ENCODE assay signal across 21 cellular contexts in genomic region chr6:13600036-13600435, GRCh38. TPM values are rescaled to one million over a fixed set of nuclear protein-coding genes. Genes with fewer than 3 reads are reported as not detected.
DNase-seq lines count a peak whose midpoint lies in the region; ATAC-seq, FAIRE-seq and TF ChIP-seq lines count a peak whose summit lies in the region.
"Had no signal": no experiment of that assay in that cellular context is flagged by ENCODE, and none has a peak within 500 bp of the region (broad histone marks: within the 10 kb centered on the region; RNA-seq: fewer than 3 reads in every experiment).

No MANE protein-coding gene starts in this region.

- no peak overlapping the region for H3K27ac ChIP-seq in IMR-90 (ENCODE audit: insufficient read depth, low read length)
- no peak overlapping the region for H3K27ac ChIP-seq in astrocyte (ENCODE audit: low read depth, low read length)
- H3K27ac ChIP-seq in mesenchymal stem cell (ENCODE audit: low read length, poor library complexity, severe bottlenecking) = no peak overlapping the region
- H3K27ac ChIP-seq in naive thymus-derived CD4-positive, alpha-beta T cell (ENCODE audit: low read depth, low read length) = no peak overlapping the region
- H3K27ac ChIP-seq in ovary = no peak overlapping the region
- H3K27ac ChIP-seq: 22Rv1; A549; BLaER1 treated with 17β-estradiol and CSF1 and Interleukin-3, amounts not matched to agents 10 nM and 100 nM; C4-2B had no signal

- no peaks in the 10 kb centered on the region for H3K27me3 Mint-ChIP-seq in astrocyte (ENCODE audit: low read depth, unreplicated experiment)
- H3K27me3 Mint-ChIP-seq in naive thymus-derived CD4-positive, alpha-beta T cell = no peaks in the 10 kb centered on the region
- H3K27me3 Mint-ChIP-seq: B cell; CD4-positive, alpha-beta T cell had no signal

- no peak overlapping the region for H2BK12ac ChIP-seq in mesenchymal stem cell (ENCODE audit: low read length in 2 of 2)

- H2BK120ac ChIP-seq in IMR-90 (ENCODE audit: low read depth, low read length) (no peak overlapping the region), mesenchymal stem cell (ENCODE audit: low read depth, low read length) (no peak overlapping the region)

- H2AFZ ChIP-seq in IMR-90 (replicated peaks; ENCODE audit: low read length, poor library complexity) = no peak overlapping the region
- H2AFZ ChIP-seq in astrocyte (ENCODE audit: low read depth, low read length) = no peak overlapping the region
- H2AFZ ChIP-seq in mesenchymal stem cell (ENCODE audit: low read depth, low read length) = no peak overlapping the region

- TF ChIP-seq POLR2A in IMR-90 (IDR thresholded peaks at IDR 0.05; ENCODE audit: low read depth, low read length) = no peak
- TF ChIP-seq POLR2A in ovary (IDR thresholded peaks at IDR 0.05) = no peak

- ATAC-seq in IMR-90 (ENCODE audit: low read depth) (0 out of 2 replicates have a peak, but pooled peaks have one; percentile 24), GM21717 (IDR thresholded peaks at IDR 0.05; ENCODE audit: unreplicated experiment) (no peak)
- no peak for ATAC-seq in naive thymus-derived CD4-positive, alpha-beta T cell
- ATAC-seq: A549; CD8-positive, alpha-beta T cell had no signal

- no peak for TF ChIP-seq EP300 in ovary (IDR thresholded peaks at IDR 0.05)

- peaks cover 18% of the 10 kb centered on the region for H3K36me3 Mint-ChIP-seq in astrocyte (ENCODE audit: low read depth, unreplicated experiment)
- H3K36me3 Mint-ChIP-seq in naive thymus-derived CD4-positive, alpha-beta T cell = peaks cover 7 to 49% (median 26%) of the 10 kb centered on the region in 5 donors

- no peak overlapping the region for H3K4me3 Mint-ChIP-seq in astrocyte (ENCODE audit: unreplicated experiment)
- H3K4me3 Mint-ChIP-seq in naive thymus-derived CD4-positive, alpha-beta T cell = no peak overlapping the region
- H3K4me3 Mint-ChIP-seq: B cell; CD4-positive, alpha-beta T cell; CD8-positive, alpha-beta T cell had no signal

- H2AK9ac ChIP-seq in IMR-90 (replicated peaks; ENCODE audit: low read depth, low read length, poor library complexity) = no peak overlapping the region

- H2BK5ac ChIP-seq in IMR-90 (ENCODE audit: low read depth, low read length, poor library complexity, severe bottlenecking) (no peak overlapping the region), mesenchymal stem cell (ENCODE audit: low read depth, low read length, poor library complexity, severe bottlenecking) (no peak overlapping the region)

- no peaks in the 10 kb centered on the region for H4K20me1 ChIP-seq in IMR-90 (ENCODE audit: insufficient read depth, low read length)
- H4K20me1 ChIP-seq in astrocyte (ENCODE audit: insufficient read depth, low read length) = no peaks in the 10 kb centered on the region
- H4K20me1 ChIP-seq: BLaER1 treated with 17β-estradiol and CSF1 and Interleukin-3, amounts not matched to agents 10 nM and 100 nM had no signal

- H4K8ac ChIP-seq in IMR-90 (ENCODE audit: low read depth in 2 of 2, low read length in 2 of 2) = no peak overlapping the region
- no peak overlapping the region for H4K8ac ChIP-seq in mesenchymal stem cell (ENCODE audit: low read length)

- peaks cover 12% of the 10 kb centered on the region; the same call in 1 of the 2 replicates for H3K36me3 ChIP-seq in IMR-90 (ENCODE audit: control insufficient read depth, insufficient read depth, low read length)
- H3K36me3 ChIP-seq in astrocyte (ENCODE audit: insufficient read depth, low read length) = peaks cover 5% of the 10 kb centered on the region
- H3K36me3 ChIP-seq in mesenchymal stem cell (ENCODE audit: control insufficient read depth in 1 of 2, insufficient read depth in 2 of 2, low read depth in 1 of 2, low read length in 2 of 2) = peaks cover 16 to 64% of the 10 kb centered on the region in 2 experiments
- peaks cover 4 to 54% (median 6%) of the 10 kb centered on the region in 3 experiments for H3K36me3 ChIP-seq in naive thymus-derived CD4-positive, alpha-beta T cell (ENCODE audit: control insufficient read depth in 2 of 3, insufficient read depth in 3 of 3, low read length in 3 of 3)
- no peaks in the 10 kb centered on the region for H3K36me3 ChIP-seq in ovary

- H3K79me2 ChIP-seq in astrocyte (ENCODE audit: insufficient read depth, low read length) = no peaks in the 10 kb centered on the region

- FAIRE-seq in astrocyte (lab: Jason Lieb, UNC) = no peak
- FAIRE-seq: A549, G401.6, GM12891, GM19239 had no signal

- H2BK20ac ChIP-seq in IMR-90 (ENCODE audit: low read depth, low read length) = no peak overlapping the region

- H2AK5ac ChIP-seq in IMR-90 (ENCODE audit: low read depth, low read length) = no peak overlapping the region
- H2AK5ac ChIP-seq in mesenchymal stem cell (ENCODE audit: low read length, severe bottlenecking) = no peak overlapping the region

- H3K56ac ChIP-seq in IMR-90 (ENCODE audit: extremely low read depth, insufficient read depth, low read length) = no peak overlapping the region

- H3K79me1 ChIP-seq in IMR-90 (ENCODE audit: low read depth in 1 of 2, low read length in 2 of 2) = no peaks in the 10 kb centered on the region
- H3K79me1 ChIP-seq in mesenchymal stem cell (replicated peaks; ENCODE audit: low read length, poor library complexity, severe bottlenecking) = no peaks in the 10 kb centered on the region

- no peak overlapping the region for H3K23ac ChIP-seq in IMR-90 (ENCODE audit: low read depth, low read length)
- no peak overlapping the region for H3K23ac ChIP-seq in mesenchymal stem cell (ENCODE audit: low read length in 2 of 2)

- no peaks in the 10 kb centered on the region for H3K4me1 ChIP-seq in IMR-90 (ENCODE audit: control insufficient read depth, insufficient read depth, low read length)
- H3K4me1 ChIP-seq in astrocyte (ENCODE audit: insufficient read depth, low read length) = no peaks in the 10 kb centered on the region
- peaks cover 1% of the 10 kb centered on the region for H3K4me1 ChIP-seq in mesenchymal stem cell (ENCODE audit: control insufficient read depth, insufficient read depth, low read depth, low read length)
- no peaks in the 10 kb centered on the region for H3K4me1 ChIP-seq in naive thymus-derived CD4-positive, alpha-beta T cell (ENCODE audit: control insufficient read depth in 2 of 2, insufficient read depth in 2 of 2, low read length in 2 of 2)
- no peaks in the 10 kb centered on the region for H3K4me1 ChIP-seq in ovary (ENCODE audit: insufficient read depth)
- H3K4me1 ChIP-seq: A549; BLaER1 treated with 17β-estradiol and CSF1 and Interleukin-3, amounts not matched to agents 10 nM and 100 nM had no signal

- H3K27ac Mint-ChIP-seq in astrocyte (ENCODE audit: unreplicated experiment) = no peak overlapping the region
- H3K27ac Mint-ChIP-seq in naive thymus-derived CD4-positive, alpha-beta T cell = no peak overlapping the region
- H3K27ac Mint-ChIP-seq: B cell; CD4-positive, alpha-beta T cell; CD8-positive, alpha-beta T cell had no signal

- H3K9me3 Mint-ChIP-seq in astrocyte (ENCODE audit: unreplicated experiment) = no peaks in the 10 kb centered on the region
- no peaks in the 10 kb centered on the region for H3K9me3 Mint-ChIP-seq in naive thymus-derived CD4-positive, alpha-beta T cell
- H3K9me3 Mint-ChIP-seq: CD4-positive, alpha-beta T cell; CD8-positive, alpha-beta T cell had no signal

- no peaks in the 10 kb centered on the region for H3K9me1 ChIP-seq in IMR-90 (ENCODE audit: insufficient read depth, low read length)

- no peak overlapping the region for H3K18ac ChIP-seq in IMR-90 (ENCODE audit: low read depth, low read length)
- no peak overlapping the region for H3K18ac ChIP-seq in mesenchymal stem cell (ENCODE audit: low read depth in 1 of 2, low read length in 2 of 2)

- BruUV-seq in IMR-90 (replicated peaks; lab: Mats Ljungman, UMichigan) = no TSS peak

- H3K4ac ChIP-seq in IMR-90 (ENCODE audit: low read depth, low read length) (no peak overlapping the region), mesenchymal stem cell (ENCODE audit: low read depth in 1 of 2, low read length in 2 of 2) (no peak overlapping the region)

- H3K4me3 ChIP-seq in IMR-90 (ENCODE audit: insufficient read depth, low read depth, low read length) (no peak overlapping the region), astrocyte (ENCODE audit: insufficient read depth, low read depth, low read length) (no peak overlapping the region), mesenchymal stem cell (ENCODE audit: insufficient read depth in 1 of 2, low read depth in 1 of 2, low read length in 2 of 2) (no peak overlapping the region), ovary (no peak overlapping the region)
- H3K4me3 ChIP-seq in naive thymus-derived CD4-positive, alpha-beta T cell (ENCODE audit: low read length) = no peak overlapping the region
- H3K4me3 ChIP-seq: A549; BLaER1 treated with 17β-estradiol and CSF1 and Interleukin-3, amounts not matched to agents 10 nM and 100 nM had no signal

- CTCF ChIA-PET in IMR-90 (lab: Yijun Ruan, JAX) = no interaction called here
- CTCF ChIA-PET in naive thymus-derived CD4-positive, alpha-beta T cell (lab: Charles Lee) = no interaction called here

- no peak overlapping the region for H4K91ac ChIP-seq in IMR-90 (ENCODE audit: insufficient read depth, low read depth, low read length)
- no peak overlapping the region for H4K91ac ChIP-seq in mesenchymal stem cell (ENCODE audit: low read length)

- 75% methylated on average over 2 of the region's 6 CpGs; no CpG with 5 or more reads in 1 of the 2 experiments for WGBS in IMR-90 (ENCODE audit: extremely low coverage in 2 of 2, insufficient read length in 1 of 2), 2 experiments
- 62% methylated on average over 4 of the region's 6 CpGs for WGBS in mesenchymal stem cell
- WGBS in ovary, 3 donors = 93 to 94% (median 94%) methylated on average over 6 of the region's 6 CpGs

- H3K27me3 ChIP-seq in IMR-90 (ENCODE audit: control insufficient read depth, insufficient read depth, low read length) (no peaks in the 10 kb centered on the region), astrocyte (ENCODE audit: insufficient read depth, low read length) (no peaks in the 10 kb centered on the region), mesenchymal stem cell (ENCODE audit: control insufficient read depth in 1 of 2, insufficient read depth in 1 of 2, low read length in 2 of 2) (no peaks in the 10 kb centered on the region), ovary (no peaks in the 10 kb centered on the region)
- no peaks in the 10 kb centered on the region for H3K27me3 ChIP-seq in naive thymus-derived CD4-positive, alpha-beta T cell (ENCODE audit: control insufficient read depth in 2 of 2, insufficient read depth in 2 of 2, low read length in 2 of 2)
- H3K27me3 ChIP-seq: BLaER1 treated with 17β-estradiol and CSF1 and Interleukin-3, amounts not matched to agents 10 nM and 100 nM had no signal

- TF ChIP-seq CTCF in IMR-90 (conservative IDR thresholded peaks at IDR 0.05; ENCODE audit: low read depth, low read length) (no peak), astrocyte (IDR thresholded peaks at IDR 0.05; ENCODE audit: insufficient read depth, low read depth, low read length) (no peak), ovary (IDR thresholded peaks at IDR 0.05) (no peak)

- H3K9me3 ChIP-seq in IMR-90 (ENCODE audit: control insufficient read depth, insufficient read depth, low read length) = no peaks in the 10 kb centered on the region
- H3K9me3 ChIP-seq in astrocyte (ENCODE audit: insufficient read depth, low read depth, low read length) = no peaks in the 10 kb centered on the region
- H3K9me3 ChIP-seq in mesenchymal stem cell (ENCODE audit: control insufficient read depth, low read length) = no peaks in the 10 kb centered on the region
- H3K9me3 ChIP-seq in naive thymus-derived CD4-positive, alpha-beta T cell (ENCODE audit: control insufficient read depth in 2 of 3, low read length in 3 of 3) = no peaks in the 10 kb centered on the region
- H3K9me3 ChIP-seq in ovary = no peaks in the 10 kb centered on the region
- H3K9me3 ChIP-seq: A549, Caco-2 had no signal

- no peak for TF ChIP-seq RAD21 in IMR-90 (IDR thresholded peaks at IDR 0.05; ENCODE audit: low read length)

- H2BK15ac ChIP-seq in IMR-90 (ENCODE audit: low read depth, low read length) = no peak overlapping the region
- H2BK15ac ChIP-seq in mesenchymal stem cell (ENCODE audit: low read depth, poor library complexity, severe bottlenecking) = no peak overlapping the region

- intact Hi-C loops in IMR-90 (cut with micrococcal nuclease) (no loop called here), ovary (cut with DNase I) (no loop called here)
- intact Hi-C loops in naive thymus-derived CD4-positive, alpha-beta T cell (cut with micrococcal nuclease) = no loop called here

- peaks cover 9% of the 10 kb centered on the region for H3K4me1 Mint-ChIP-seq in astrocyte (ENCODE audit: low read depth, unreplicated experiment)
- peaks cover 0 to 3% (median 0%) of the 10 kb centered on the region in 7 donors for H3K4me1 Mint-ChIP-seq in naive thymus-derived CD4-positive, alpha-beta T cell
- H3K4me1 Mint-ChIP-seq: B cell had no signal

- POLR2A ChIA-PET in IMR-90 (lab: Charles Lee; ENCODE audit: unreplicated experiment) = no interaction called here
- POLR2A ChIA-PET in naive thymus-derived CD4-positive, alpha-beta T cell (lab: Charles Lee) = interaction anchor here (1.5 kb wide), 1 partner anchor 15 kb away, joined by 5 read pairs; the partner anchor contains the start of gene NOL7

- H4K5ac ChIP-seq in IMR-90 (ENCODE audit: low read depth, low read length) = no peak overlapping the region

- no peak overlapping the region for H3K14ac ChIP-seq in IMR-90 (replicated peaks; ENCODE audit: low read depth, low read length)
- no peak overlapping the region for H3K14ac ChIP-seq in mesenchymal stem cell (ENCODE audit: low read length in 2 of 2)

- dilution Hi-C loops in IMR-90 (cut with HindIII; ENCODE audit: low sequenced_read_pairs, unreplicated experiment) = no loop called here

- no peak overlapping the region for H3K4me2 ChIP-seq in IMR-90 (ENCODE audit: low read depth, low read length)
- H3K4me2 ChIP-seq in astrocyte (ENCODE audit: low read length) = no peak overlapping the region
- no peak overlapping the region for H3K4me2 ChIP-seq in mesenchymal stem cell (ENCODE audit: low read length, poor library complexity, severe bottlenecking)
- H3K4me2 ChIP-seq: A549; BLaER1 treated with 17β-estradiol and CSF1 and Interleukin-3, amounts not matched to agents 10 nM and 100 nM had no signal

- H3K9ac ChIP-seq in IMR-90 (ENCODE audit: low read depth, low read length) = no peak overlapping the region
- H3K9ac ChIP-seq in astrocyte (ENCODE audit: low read length) = no peak overlapping the region
- H3K9ac ChIP-seq in mesenchymal stem cell (ENCODE audit: low read length) = no peak overlapping the region
- H3K9ac ChIP-seq: BLaER1 treated with 17β-estradiol and CSF1 and Interleukin-3, amounts not matched to agents 10 nM and 100 nM had no signal

- DNase-seq in IMR-90 (no peak), astrocyte (ENCODE audit: low read depth) (peak; percentile 49), mesenchymal stem cell (peak; percentile 53), ovary (no peak)
- no peak for DNase-seq in naive thymus-derived CD4-positive, alpha-beta T cell
- DNase-seq: AML-193; Caco-2; Calu3; CD4-positive, alpha-beta T cell; CD8-positive, alpha-beta T cell; DMS79 treated with DMSO at 0.1 percent for 48 hours; GF-D8 had no signal

- in situ Hi-C loops in IMR-90 (cut with MboI; ENCODE audit: low sequenced_read_pairs) = no loop called here

RNA-seq across cellular contexts. Expression of gene NOL7, which starts 15.1 kb away (rescaled TPM):
- total RNA-seq in IMR-90 (2012; rRNA removed) = 21.3 and 60.8 TPM in 2 replicates
- polyA plus RNA-seq in IMR-90 (2012; rRNA removed) = 33.4 and 34.5 TPM in 2 replicates
- polyA plus RNA-seq in IMR-90 (2012; cell fraction: cytosol; rRNA removed) = 36.6 and 39.1 TPM in 2 replicates
- 16.3 and 34.0 TPM in 2 replicates for polyA plus RNA-seq in IMR-90 (2012; cell fraction: nucleus; rRNA removed; ENCODE audit: low replicate concordance)
- 62.0 and 63.7 TPM in 2 replicates for total RNA-seq in astrocyte
- polyA plus RNA-seq in mesenchymal stem cell (2013, experiment 1 of 2) = 110 TPM
- 108 TPM for polyA plus RNA-seq in mesenchymal stem cell (2013, experiment 2 of 2)
- 10 to 100 TPM; 49.1 to 65.2 (median 62.1) TPM for total RNA-seq in naive thymus-derived CD4-positive, alpha-beta T cell
- 100 to 1,000 TPM; 135 to 145 TPM for polyA plus RNA-seq in naive thymus-derived CD4-positive, alpha-beta T cell
- 10 to 100 TPM; 49.3 to 77.7 (median 58.6) TPM for total RNA-seq in ovary
- 10 to 100 TPM; 63.6 to 67.5 TPM for polyA plus RNA-seq in ovary

RNA-seq across cellular contexts. Expression of gene SIRT5, which starts 25.6 kb away (rescaled TPM):
- total RNA-seq in IMR-90 (2012; rRNA removed) (5.0 and 5.2 TPM in 2 replicates), astrocyte (8.6 and 10.3 TPM in 2 replicates), ovary (10 to 100 TPM in 6 of 7 donors, 1 to 10 TPM in 1; 9.9 to 22.2 (median 13.0) TPM)
- polyA plus RNA-seq in IMR-90 (2012; rRNA removed) (4.6 and 4.7 TPM in 2 replicates), ovary (10 to 100 TPM in 1 of 2 donors, 1 to 10 TPM in 1; 7.3 to 19.1 TPM)
- polyA plus RNA-seq in IMR-90 (2012; cell fraction: cytosol; rRNA removed) = 2.8 TPM in 2 replicates
- 7.5 and 18.8 TPM in 2 replicates for polyA plus RNA-seq in IMR-90 (2012; cell fraction: nucleus; rRNA removed; ENCODE audit: low replicate concordance)
- 6.4 TPM for polyA plus RNA-seq in mesenchymal stem cell (2013, experiment 1 of 2)
- polyA plus RNA-seq in mesenchymal stem cell (2013, experiment 2 of 2) = 5.4 TPM
- 10 to 100 TPM in 4 of 5 experiments, 1 to 10 TPM in 1; 8.8 to 25.7 (median 15.4) TPM for total RNA-seq in naive thymus-derived CD4-positive, alpha-beta T cell
- polyA plus RNA-seq in naive thymus-derived CD4-positive, alpha-beta T cell = 10 to 100 TPM; 11.9 to 13.1 TPM

Comparison
In these comparisons a context has a peak if more than half of its experiments do, and no peak if none do; other contexts are left out.
1. DNase-seq: peak in astrocyte (single experiment) and mesenchymal stem cell (single experiment); none in IMR-90 (single experiment), naive thymus-derived CD4-positive, alpha-beta T cell (0 of 9) and ovary (0 of 5).